ENCODE assay signal across 4 cellular contexts in genomic region chr3:165807937-165808336, GRCh38. TPM values are rescaled to one million over a fixed set of nuclear protein-coding genes. Genes with fewer than 3 reads are reported as not detected.
"Had no signal": no experiment of that assay in that cellular context is flagged by ENCODE, and none has a peak within 500 bp of the region (broad histone marks: within the 10 kb centered on the region; RNA-seq: fewer than 3 reads in every experiment).

No MANE protein-coding gene starts in this region.

RNA-seq across cellular contexts. Expression of gene BCHE, which starts 29.3 kb away (rescaled TPM):
- total RNA-seq: HepG2, HT-29, HT1080 had no signal
- polyA plus RNA-seq: HepG2, IgD-negative memory B cell had no signal
